ENCODE assay signal across 14 cellular contexts in the genomic region with DNA sequence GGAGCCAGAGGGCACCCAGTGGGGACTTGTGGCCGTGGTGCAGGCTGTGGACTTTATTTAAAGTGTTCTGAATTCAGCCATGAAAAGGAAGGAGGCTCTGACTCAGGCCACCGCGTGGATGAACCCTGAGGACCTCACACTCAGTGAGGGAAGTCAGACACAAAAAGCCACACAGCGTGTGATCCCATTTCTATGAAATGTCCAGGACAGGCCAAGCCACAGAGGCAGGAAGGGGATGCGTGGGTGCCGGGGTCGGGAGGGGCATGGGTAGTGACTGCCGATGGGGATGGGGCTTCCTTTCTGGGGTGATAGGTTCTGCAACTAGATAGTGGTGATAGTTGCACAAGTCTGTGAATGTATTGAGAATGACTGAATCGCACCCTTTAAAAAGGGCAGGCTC. TPM values are rescaled to one million over a fixed set of nuclear protein-coding genes. Genes with fewer than 3 reads are reported as not detected.
DNase-seq lines count a peak whose midpoint lies in the region; ATAC-seq, FAIRE-seq and TF ChIP-seq lines count a peak whose summit lies in the region.
"Had no signal": no experiment of that assay in that cellular context is flagged by ENCODE, and none has a peak within 500 bp of the region (broad histone marks: within the 10 kb centered on the region; RNA-seq: fewer than 3 reads in every experiment).

No MANE protein-coding gene starts in this region.

- in situ Hi-C loops in K562 (cut with MboI), result no loop called here

- H2AFZ ChIP-seq in K562 (ENCODE audit: low read depth, low read length), result peak overlapping the region; percentile 81

- TF ChIP-seq RAD21 in K562 (CRISPR knock-in tag; conservative IDR thresholded peaks at IDR 0.05 in 1 of 2, IDR thresholded peaks at IDR 0.05 in 1 of 2), result no peak

- FAIRE-seq in K562 (lab: Jason Lieb, UNC), result peak; percentile 63

- POLR2A ChIA-PET in K562 (lab: Yijun Ruan, JAX), result no interaction called here

- no peaks in the 10 kb centered on the region for H3K9me3 ChIP-seq in K562 (replicated peaks; ENCODE audit: control insufficient read depth, insufficient read depth, low read depth, low read length)
- no peaks in the 10 kb centered on the region for H3K9me3 ChIP-seq in effector memory CD4-positive, alpha-beta T cell (ENCODE audit: control insufficient read depth, low read length)
- H3K9me3 ChIP-seq: Caco-2, SJCRH30, thoracic aorta had no signal

- peak overlapping the region in 1 of 2 experiments; percentile 82; a peak in 1 of 4 replicates for H3K9ac ChIP-seq in K562 (ENCODE audit: insufficient read depth in 1 of 2, low read depth in 2 of 2, low read length in 2 of 2)

- no peaks in the 10 kb centered on the region for H3K27me3 Mint-ChIP-seq in T-helper 1 cell treated with Interleukin-12 subunit alpha and Interleukin-12 subunit beta and Interleukin-4 antibody, amounts not matched to agents 30 μg/mL and 1 μg/mL, for 36 hours (ENCODE audit: low read depth)
- no peaks in the 10 kb centered on the region for H3K27me3 Mint-ChIP-seq in natural killer cell (ENCODE audit: low read depth in 2 of 2)
- H3K27me3 Mint-ChIP-seq: IgD-negative memory B cell had no signal

- TF ChIP-seq POLR2A in K562 (conservative IDR thresholded peaks at IDR 0.05), result no peak

- WGBS in K562 (ENCODE audit: insufficient coverage, low coverage, missing lambda C conversion rate), result 46% methylated on average over 6 of the region's 9 CpGs

- no peaks in the 10 kb centered on the region for H3K9me1 ChIP-seq in K562 (ENCODE audit: control insufficient read depth, insufficient read depth, low read length)

- H3K27ac Mint-ChIP-seq in T-helper 1 cell treated with Interleukin-12 subunit alpha and Interleukin-12 subunit beta and Interleukin-4 antibody, amounts not matched to agents 30 μg/mL and 1 μg/mL, for 36 hours, result peak overlapping the region; percentile 85
- peak overlapping the region; percentile 46 to 85 for H3K27ac Mint-ChIP-seq in natural killer cell

- TF ChIP-seq EP300 in K562 (IDR thresholded peaks at IDR 0.05; ENCODE audit: low read length), result no peak

- H3K4me3 ChIP-seq in K562, result no peak overlapping the region
- H3K4me3 ChIP-seq in effector memory CD4-positive, alpha-beta T cell (ENCODE audit: insufficient read depth, low read depth, low read length, poor library complexity, severe bottlenecking), result no peak overlapping the region
- H3K4me3 ChIP-seq: SJCRH30, thoracic aorta had no signal

- intact Hi-C loops in K562 (cut with micrococcal nuclease), result no loop called here
- intact Hi-C loops in natural killer cell (cut with micrococcal nuclease), result no loop called here

- no TSS peak for BruUV-seq in K562 (replicated peaks; lab: Mats Ljungman, UMichigan)

- no peak overlapping the region; the same call in 2 of the 3 replicates for H3K27ac ChIP-seq in K562 (ENCODE audit: extremely low read depth, low read depth, low read length)
- no peak overlapping the region for H3K27ac ChIP-seq in effector memory CD4-positive, alpha-beta T cell (ENCODE audit: insufficient read depth, low read length, poor library complexity, severe bottlenecking)
- H3K27ac ChIP-seq: SJCRH30, thoracic aorta had no signal

- ATAC-seq in K562 (no peak), natural killer cell (peak; percentile 48 to 69 (median 50)), GM19395 (IDR thresholded peaks at IDR 0.05; ENCODE audit: unreplicated experiment) (no peak), SK-N-SH treated with all-trans-retinoic acid at 6 μM for 48 hours (no peak)

- H3K9me3 Mint-ChIP-seq in T-helper 1 cell treated with Interleukin-12 subunit alpha and Interleukin-12 subunit beta and Interleukin-4 antibody, amounts not matched to agents 30 μg/mL and 1 μg/mL, for 36 hours, result no peaks in the 10 kb centered on the region
- H3K9me3 Mint-ChIP-seq in natural killer cell, result no peaks in the 10 kb centered on the region
- H3K9me3 Mint-ChIP-seq: IgD-negative memory B cell, neural crest cell had no signal

- no peak for DNase-seq in T-helper 1 cell
- peak; percentile 96 for DNase-seq in MV-4-11 (lab: John Stamatoyannopoulos, UW)
- DNase-seq in K562 (ENCODE audit: extremely low read depth in 1 of 4, low spot score in 3 of 4), result no peak
- DNase-seq in natural killer cell, result no peak
- no peak for DNase-seq in effector memory CD4-positive, alpha-beta T cell
- DNase-seq: Caco-2; effector CD4-positive, alpha-beta T cell; SJCRH30 had no signal

- no peaks in the 10 kb centered on the region for H3K27me3 ChIP-seq in K562 (ENCODE audit: control insufficient read depth in 2 of 2, insufficient read depth in 2 of 2, low read length in 2 of 2)
- H3K27me3 ChIP-seq in effector memory CD4-positive, alpha-beta T cell (replicated peaks; ENCODE audit: control insufficient read depth, insufficient read depth, low read length, poor library complexity, severe bottlenecking), result no peaks in the 10 kb centered on the region
- H3K27me3 ChIP-seq: SJCRH30 had no signal

- peaks cover 24 to 26% of the 10 kb centered on the region in 2 experiments for H3K4me1 ChIP-seq in K562 (replicated peaks in 1 of 2; ENCODE audit: control insufficient read depth in 2 of 2, insufficient read depth in 2 of 2, low read length in 2 of 2)
- peaks cover 15% of the 10 kb centered on the region for H3K4me1 ChIP-seq in effector memory CD4-positive, alpha-beta T cell (ENCODE audit: control insufficient read depth, insufficient read depth, low read length, poor library complexity, severe bottlenecking)
- H3K4me1 ChIP-seq: Caco-2, SJCRH30 had no signal

- no peaks in the 10 kb centered on the region for H3K79me2 ChIP-seq in K562 (ENCODE audit: control insufficient read depth, insufficient read depth, low read length)

- CTCF ChIA-PET in K562 (lab: Yijun Ruan, JAX; ENCODE audit: low intra/inter-chr PET ratio), result no interaction called here

- no peak overlapping the region for H3K4me2 ChIP-seq in K562 (ENCODE audit: insufficient read depth, low read length)

- H3K4me1 Mint-ChIP-seq in T-helper 1 cell treated with Interleukin-12 subunit alpha and Interleukin-12 subunit beta and Interleukin-4 antibody, amounts not matched to agents 30 μg/mL and 1 μg/mL, for 36 hours (ENCODE audit: low read depth), result peaks cover 27% of the 10 kb centered on the region
- peaks cover 0 to 27% of the 10 kb centered on the region in 2 donors for H3K4me1 Mint-ChIP-seq in natural killer cell
- H3K4me1 Mint-ChIP-seq: neural crest cell had no signal

- peak overlapping the region; percentile 59 for H3K4me3 Mint-ChIP-seq in T-helper 1 cell treated with Interleukin-12 subunit alpha and Interleukin-12 subunit beta and Interleukin-4 antibody, amounts not matched to agents 30 μg/mL and 1 μg/mL, for 36 hours
- H3K4me3 Mint-ChIP-seq in natural killer cell, result peak overlapping the region; percentile 28
- H3K4me3 Mint-ChIP-seq: neural crest cell had no signal

- H4K20me1 ChIP-seq in K562 (replicated peaks; ENCODE audit: control insufficient read depth, insufficient read depth, low read length), result no peaks in the 10 kb centered on the region

- H3K36me3 ChIP-seq in K562 (ENCODE audit: control insufficient read depth, insufficient read depth, low read length), result no peaks in the 10 kb centered on the region
- H3K36me3 ChIP-seq in effector memory CD4-positive, alpha-beta T cell (ENCODE audit: control insufficient read depth, insufficient read depth, low read length), result no peaks in the 10 kb centered on the region
- H3K36me3 ChIP-seq: SJCRH30, thoracic aorta had no signal

- TF ChIP-seq CTCF in K562 (IDR thresholded peaks at IDR 0.05 in 2 of 3, conservative IDR thresholded peaks at IDR 0.05 in 1 of 3; ENCODE audit: insufficient read depth in 2 of 3, low read depth in 1 of 3, low read length in 3 of 3) (no peak), natural killer cell (IDR thresholded peaks at IDR 0.05) (no peak)

- no peaks in the 10 kb centered on the region for H3K36me3 Mint-ChIP-seq in T-helper 1 cell treated with Interleukin-12 subunit alpha and Interleukin-12 subunit beta and Interleukin-4 antibody, amounts not matched to agents 30 μg/mL and 1 μg/mL, for 36 hours (ENCODE audit: low read depth)
- H3K36me3 Mint-ChIP-seq in natural killer cell, result no peaks in the 10 kb centered on the region
- H3K36me3 Mint-ChIP-seq: IgD-negative memory B cell had no signal

RNA-seq across cellular contexts. Expression of a gene that starts 8.7 kb away (rescaled TPM):
- total RNA-seq in K562 (2011; cell fraction: chromatin; rRNA removed; ENCODE audit: low replicate concordance), result 5.4 and 20.2 TPM in 2 replicates
- 10.5 and 12.0 TPM in 2 replicates for total RNA-seq in K562 (2011; cell fraction: nucleolus; rRNA removed)
- 5.3 and 7.3 TPM in 2 replicates for total RNA-seq in K562 (2011; cell fraction: nucleoplasm; rRNA removed)
- total RNA-seq in K562 (2014; rRNA removed), result 10.2 and 13.8 TPM in 2 replicates
- total RNA-seq in K562 (2014; rRNA removed; fragmentation: Illumina TruSeq; extraction: Trizol), result 1.6 and 1.8 TPM in 2 replicates
- 4.6 and 4.8 TPM in 2 replicates for total RNA-seq in K562 (2015; rRNA removed; fragmentation: Illumina TruSeq; extraction: Trizol)
- 32.7 and 34.0 TPM in 2 replicates for total RNA-seq in K562 (2021)
- 2.0 and 2.4 TPM in 2 replicates for polyA plus RNA-seq in K562 (2011; rRNA removed)
- 2.8 and 11.2 TPM in 2 replicates for polyA plus RNA-seq in K562 (2011; cell fraction: cytosol; rRNA removed)
- 7.4 and 18.4 TPM in 2 replicates for polyA plus RNA-seq in K562 (2011; cell fraction: nucleus; rRNA removed)
- polyA plus RNA-seq in K562 (2012), result 8.9 and 10.8 TPM in 2 replicates
- 6.3 and 8.3 TPM in 2 replicates for polyA plus RNA-seq in K562 (2014; fragmentation: Illumina TruSeq; extraction: Trizol)
- under 1 TPM; 0.11 to 0.27 TPM for polyA plus RNA-seq in K562 (2014; fragmentation: Nextera tagmentation; extraction: Ambion mirVana)
- polyA plus RNA-seq in K562 (2014; rRNA removed), result 10.8 and 11.6 TPM in 2 replicates
- polyA minus RNA-seq in K562 (2011; rRNA and poly(A)+ RNA removed), result 1.3 and 1.7 TPM in 2 replicates
- 14.2 and 20.6 TPM in 2 replicates for polyA minus RNA-seq in K562 (2011; cell fraction: cytosol; rRNA and poly(A)+ RNA removed)
- 5.4 and 5.8 TPM in 2 replicates for polyA minus RNA-seq in K562 (2011; cell fraction: nucleus; rRNA and poly(A)+ RNA removed)
- total RNA-seq in natural killer cell, result 10 to 100 TPM; 81.6 to 97.7 (median 82.9) TPM

RNA-seq across cellular contexts. Expression of a gene that starts 48.5 kb away (rescaled TPM):
- 38.8 and 113 TPM in 2 replicates for total RNA-seq in K562 (2011; cell fraction: chromatin; rRNA removed; ENCODE audit: low replicate concordance)
- 81.4 and 92.0 TPM in 2 replicates for total RNA-seq in K562 (2011; cell fraction: nucleolus; rRNA removed)
- 58.5 and 81.8 TPM in 2 replicates for total RNA-seq in K562 (2011; cell fraction: nucleoplasm; rRNA removed)
- total RNA-seq in K562 (2014; rRNA removed) (140 and 200 TPM in 2 replicates), K562 (2014; rRNA removed; fragmentation: Illumina TruSeq; extraction: Trizol) (58.3 and 60.9 TPM in 2 replicates), K562 (2015; rRNA removed; fragmentation: Illumina TruSeq; extraction: Trizol) (72.6 and 78.0 TPM in 2 replicates), K562 (2021) (150 and 151 TPM in 2 replicates), natural killer cell (100 to 1,000 TPM; 137 to 154 (median 152) TPM)
- polyA plus RNA-seq in K562 (2011; rRNA removed) (40.4 and 41.5 TPM in 2 replicates), K562 (2014; fragmentation: Illumina TruSeq; extraction: Trizol) (41.1 and 84.5 TPM in 2 replicates), K562 (2014; fragmentation: Nextera tagmentation; extraction: Ambion mirVana) (1 to 10 TPM; 1.0 to 5.0 TPM), K562 (2014; rRNA removed) (90.7 and 97.4 TPM in 2 replicates)
- polyA plus RNA-seq in K562 (2011; cell fraction: cytosol; rRNA removed), result 60.4 and 128 TPM in 2 replicates
- 70.1 and 145 TPM in 2 replicates for polyA plus RNA-seq in K562 (2011; cell fraction: nucleus; rRNA removed)
- 110 and 220 TPM in 2 replicates for polyA plus RNA-seq in K562 (2012)
- 14.2 and 24.8 TPM in 2 replicates for polyA minus RNA-seq in K562 (2011; rRNA and poly(A)+ RNA removed)
- polyA minus RNA-seq in K562 (2011; cell fraction: cytosol; rRNA and poly(A)+ RNA removed), result 63.5 and 95.7 TPM in 2 replicates
- polyA minus RNA-seq in K562 (2011; cell fraction: nucleus; rRNA and poly(A)+ RNA removed), result 31.5 and 34.3 TPM in 2 replicates

Comparison
In these comparisons a context has a peak if more than half of its experiments do, and no peak if none do; other contexts are left out.
1. ATAC-seq: peak in natural killer cell (3 of 3); none in K562 (single experiment), GM19395 (single experiment) and SK-N-SH treated with all-trans-retinoic acid at 6 μM for 48 hours (single experiment).